In the genomic region with DNA sequence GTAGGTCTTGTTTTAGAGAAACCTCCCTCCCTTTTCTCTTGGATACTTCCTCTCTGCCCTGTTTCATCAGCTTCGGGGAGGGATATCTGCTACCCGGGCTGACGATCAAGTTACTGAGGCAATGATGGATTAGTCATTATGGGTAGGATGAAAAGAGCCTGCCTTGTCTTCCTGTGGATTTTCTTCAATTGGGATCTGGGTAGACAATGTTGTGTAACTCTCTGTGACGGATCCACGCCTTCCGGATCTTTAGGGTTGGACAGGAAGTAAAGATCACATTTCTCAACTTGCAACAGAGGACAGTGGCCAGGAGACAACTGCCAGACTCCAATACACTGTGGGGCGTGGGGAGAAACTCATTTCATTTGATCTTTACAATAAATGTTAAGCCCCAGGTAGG, we compare ENCODE assay signal across 1 cellular context.
TF ChIP-seq lines count a peak whose summit lies in the region.

No MANE protein-coding gene starts in this region.

TF ChIP-seq in K562, 482 proteins besides CTCF, POLR2A, EP300 and RAD21 (continued from another document):
- TF ChIP-seq, protein P1, sequence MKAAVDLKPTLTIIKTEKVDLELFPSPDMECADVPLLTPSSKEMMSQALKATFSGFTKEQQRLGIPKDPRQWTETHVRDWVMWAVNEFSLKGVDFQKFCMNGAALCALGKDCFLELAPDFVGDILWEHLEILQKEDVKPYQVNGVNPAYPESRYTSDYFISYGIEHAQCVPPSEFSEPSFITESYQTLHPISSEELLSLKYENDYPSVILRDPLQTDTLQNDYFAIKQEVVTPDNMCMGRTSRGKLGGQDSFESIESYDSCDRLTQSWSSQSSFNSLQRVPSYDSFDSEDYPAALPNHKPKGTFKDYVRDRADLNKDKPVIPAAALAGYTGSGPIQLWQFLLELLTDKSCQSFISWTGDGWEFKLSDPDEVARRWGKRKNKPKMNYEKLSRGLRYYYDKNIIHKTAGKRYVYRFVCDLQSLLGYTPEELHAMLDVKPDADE (conservative IDR thresholded peaks at IDR 0.05; ENCODE audit: control insufficient read depth, low read depth, low read length), result no peak
- TF ChIP-seq ARID1B (IDR thresholded peaks at IDR 0.05), result 0 out of 2 replicates have a peak, but pooled peaks have one; percentile 15
- TF ChIP-seq NFIX (CRISPR knock-in tag; IDR thresholded peaks at IDR 0.05; ENCODE audit: low read depth), result no peak
- TF ChIP-seq CTBP1 (IDR thresholded peaks at IDR 0.05; ENCODE audit: borderline replicate concordance), result peak; percentile 36; the same call in 1 of the 2 replicates
- TF ChIP-seq, protein P2, sequence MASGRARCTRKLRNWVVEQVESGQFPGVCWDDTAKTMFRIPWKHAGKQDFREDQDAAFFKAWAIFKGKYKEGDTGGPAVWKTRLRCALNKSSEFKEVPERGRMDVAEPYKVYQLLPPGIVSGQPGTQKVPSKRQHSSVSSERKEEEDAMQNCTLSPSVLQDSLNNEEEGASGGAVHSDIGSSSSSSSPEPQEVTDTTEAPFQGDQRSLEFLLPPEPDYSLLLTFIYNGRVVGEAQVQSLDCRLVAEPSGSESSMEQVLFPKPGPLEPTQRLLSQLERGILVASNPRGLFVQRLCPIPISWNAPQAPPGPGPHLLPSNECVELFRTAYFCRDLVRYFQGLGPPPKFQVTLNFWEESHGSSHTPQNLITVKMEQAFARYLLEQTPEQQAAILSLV (tag; IDR thresholded peaks at IDR 0.05), result no peak
- TF ChIP-seq MED1 (CRISPR knock-in tag; IDR thresholded peaks at IDR 0.05; ENCODE audit: borderline replicate concordance), result no peak
- no peak for TF ChIP-seq HCFC1 (IDR thresholded peaks at IDR 0.05; ENCODE audit: low read depth, low read length)
